2 cellular contexts compared by ENCODE assay signal in the genomic region with DNA sequence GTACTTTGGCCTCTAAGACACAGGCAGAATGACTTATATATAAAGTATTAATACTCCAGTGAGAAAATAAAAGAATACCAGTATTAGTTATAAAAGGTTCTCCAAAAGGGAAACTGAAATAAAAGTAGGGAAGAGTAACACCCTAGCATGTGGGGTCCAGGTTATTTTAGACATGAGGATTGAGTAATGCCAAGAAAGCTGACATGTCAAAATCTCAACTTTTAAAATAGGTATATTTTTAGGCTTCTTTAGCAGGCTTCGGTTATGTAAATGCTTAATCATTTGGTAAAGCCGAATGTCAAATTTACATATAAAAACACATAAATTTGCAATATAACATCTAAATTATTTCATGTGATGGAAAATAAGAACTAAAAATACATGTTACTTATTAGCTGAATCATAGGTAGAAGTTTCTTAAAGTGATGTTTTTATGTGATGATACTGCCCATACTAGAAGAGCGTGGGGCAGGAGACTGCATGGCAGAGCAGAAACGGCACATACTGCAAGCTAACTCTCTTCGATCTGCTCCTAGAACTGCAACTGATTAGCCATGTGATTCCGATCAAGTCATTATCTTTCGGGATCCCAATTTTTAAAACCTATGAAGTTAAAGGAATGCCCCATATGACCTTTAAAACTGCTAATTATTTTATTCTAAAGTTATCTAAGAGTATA.
TF ChIP-seq lines count a peak whose summit lies in the region.

No MANE protein-coding gene starts in this region.

TF ChIP-seq in HepG2, 621 proteins besides CTCF, POLR2A, EP300 and RAD21:
- TF ChIP-seq PREB (CRISPR knock-in tag; IDR thresholded peaks at IDR 0.05) (no peak), MAFF (IDR thresholded peaks at IDR 0.05; ENCODE audit: low read depth, low read length) (0 out of 2 replicates have a peak, but pooled peaks have one; percentile 44), MAFK (conservative IDR thresholded peaks at IDR 0.05 in 1 of 2, IDR thresholded peaks at IDR 0.05 in 1 of 2; ENCODE audit: low read length in 2 of 2) (peak; percentile 54 to 57; a peak in 3 of 4 replicates)

TF ChIP-seq in H1, 55 proteins besides CTCF, POLR2A, EP300 and RAD21:
- TF ChIP-seq CTBP2 (IDR thresholded peaks at IDR 0.05; ENCODE audit: borderline replicate concordance, insufficient read depth, insufficient read length, low read length) (no peak), SRF (IDR thresholded peaks at IDR 0.05; ENCODE audit: low read depth, low read length) (no peak), SP2 (IDR thresholded peaks at IDR 0.05; ENCODE audit: low read length) (no peak), NANOG (IDR thresholded peaks at IDR 0.05; ENCODE audit: insufficient read depth, low read depth, low read length, poor library complexity, severe bottlenecking) (no peak), POLR2AphosphoS5 (IDR thresholded peaks at IDR 0.05; ENCODE audit: low read depth, low read length) (no peak)
TF ChIP-seq in H1: peak in this region for 0.
